Comparison of ENCODE assay signal across 26 cellular contexts in genomic region chr2:236254021-236254420, GRCh38. TPM values are rescaled to one million over a fixed set of nuclear protein-coding genes. Genes with fewer than 3 reads are reported as not detected.
"Had no signal": no experiment of that assay in that cellular context is flagged by ENCODE, and none has a peak within 500 bp of the region (broad histone marks: within the 10 kb centered on the region; RNA-seq: fewer than 3 reads in every experiment).

No MANE protein-coding gene starts in this region.

- H3K9me3 Mint-ChIP-seq: dendritic cell treated with granulocyte-macrophage colony-stimulating factor and Interleukin-4, amounts not matched to agents 40 ng/mL and 50 ng/mL, for 4 days; effector memory CD8-positive, alpha-beta T cell; stimulated activated naive CD8-positive, alpha-beta T cell treated with anti-CD3 and anti-CD28 coated beads, Interleukin-15, Interleukin-2, amounts not matched to agents 100 ng/mL and 50 ng/mL, for 24 hours had no signal

- H3K36me3 Mint-ChIP-seq: naive thymus-derived CD8-positive, alpha-beta T cell; stimulated activated memory B cell treated with anti-CD40 and anti-IgM and Interleukin-4, amounts not matched to agents 10 μg/mL and 1 μg/mL and 100 μg/mL, for 72 hours had no signal

- H3K4me1 Mint-ChIP-seq: naive thymus-derived CD8-positive, alpha-beta T cell; stimulated activated memory B cell treated with anti-CD40 and anti-IgM and Interleukin-4, amounts not matched to agents 10 μg/mL and 1 μg/mL and 100 μg/mL, for 72 hours had no signal

- H3K27ac ChIP-seq: esophagus squamous epithelium, gastroesophageal sphincter, tibial nerve had no signal

- H3K9me3 ChIP-seq: esophagus squamous epithelium, gastroesophageal sphincter, tibial nerve had no signal

- ATAC-seq: effector memory CD8-positive, alpha-beta T cell; gastroesophageal sphincter; left colon; left ventricle myocardium superior; naive thymus-derived CD8-positive, alpha-beta T cell; right cardiac atrium; stimulated activated memory B cell treated with anti-CD40 and anti-IgM and Interleukin-4, amounts not matched to agents 10 μg/mL and 1 μg/mL and 100 μg/mL, for 72 hours had no signal

- H3K4me1 ChIP-seq: esophagus squamous epithelium, gastroesophageal sphincter, tibial nerve had no signal

- H3K27ac Mint-ChIP-seq: dendritic cell treated with granulocyte-macrophage colony-stimulating factor and Interleukin-4, amounts not matched to agents 40 ng/mL and 50 ng/mL, for 4 days; effector memory CD8-positive, alpha-beta T cell; naive thymus-derived CD8-positive, alpha-beta T cell; stimulated activated memory B cell treated with anti-CD40 and anti-IgM and Interleukin-4, amounts not matched to agents 10 μg/mL and 1 μg/mL and 100 μg/mL, for 72 hours; stimulated activated naive CD8-positive, alpha-beta T cell treated with anti-CD3 and anti-CD28 coated beads, Interleukin-15, Interleukin-2, amounts not matched to agents 100 ng/mL and 50 ng/mL, for 24 hours had no signal

- H3K36me3 ChIP-seq: esophagus squamous epithelium, gastroesophageal sphincter, tibial nerve had no signal

- DNase-seq: cerebellar nuclear complex; effector memory CD8-positive, alpha-beta T cell; esophagus squamous epithelium; foreskin fibroblast; glutamatergic neuron; left colon; left ventricle myocardium superior; mammary epithelial cell; naive thymus-derived CD8-positive, alpha-beta T cell; posterior cingulate gyrus; right cardiac atrium; stimulated activated CD4-positive, alpha-beta T cell treated with anti-CD3 and anti-CD28 coated beads, Interleukin-4, amount 100 ng/mL, for 1 hour had no signal

- H3K4me3 ChIP-seq: esophagus squamous epithelium, gastroesophageal sphincter, tibial nerve had no signal

- FAIRE-seq: colon had no signal

- H3K4me3 Mint-ChIP-seq: dendritic cell treated with granulocyte-macrophage colony-stimulating factor and Interleukin-4, amounts not matched to agents 40 ng/mL and 50 ng/mL, for 4 days; effector memory CD8-positive, alpha-beta T cell; naive thymus-derived CD8-positive, alpha-beta T cell; stimulated activated memory B cell treated with anti-CD40 and anti-IgM and Interleukin-4, amounts not matched to agents 10 μg/mL and 1 μg/mL and 100 μg/mL, for 72 hours; stimulated activated naive CD8-positive, alpha-beta T cell treated with anti-CD3 and anti-CD28 coated beads, Interleukin-15, Interleukin-2, amounts not matched to agents 100 ng/mL and 50 ng/mL, for 24 hours had no signal

RNA-seq across cellular contexts. Expression of gene ASB18, which starts 10.2 kb away (rescaled TPM):
- total RNA-seq: epithelial cell of proximal tubule; esophagus squamous epithelium; gastroesophageal sphincter; kidney epithelial cell; left colon; mammary epithelial cell; mesenteric fat pad; mononuclear cell; naive thymus-derived CD8-positive, alpha-beta T cell; osteocyte; temporal lobe; tibial nerve; ureter had no signal
- polyA plus RNA-seq: mammary epithelial cell; naive thymus-derived CD8-positive, alpha-beta T cell; neural cell had no signal
